ENCODE assay signal across 7 cellular contexts in genomic region chrX:10615931-10616780, GRCh38. TPM values are rescaled to one million over a fixed set of nuclear protein-coding genes. Genes with fewer than 3 reads are reported as not detected.
A peak's percentile ranks its signal among the peaks of the same experiment; 100 is the strongest.
DNase-seq lines count a peak whose midpoint lies in the region; ATAC-seq and TF ChIP-seq lines count a peak whose summit lies in the region.

No MANE protein-coding gene starts in this region.

- peak overlapping the region in 2 of 5 donors; percentile 10 to 30 for H3K27ac ChIP-seq in adrenal gland
- H3K27ac ChIP-seq in spleen = no peak overlapping the region

- no peak overlapping the region for H3K4me3 ChIP-seq in GM12865 (ENCODE audit: low read depth, low read length)
- H3K4me3 ChIP-seq in adrenal gland = peak overlapping the region in 1 of 4 donors; percentile 10
- H3K4me3 ChIP-seq in spleen = no peak overlapping the region

- TF ChIP-seq CTCF in GM12865 (IDR thresholded peaks at IDR 0.05; ENCODE audit: insufficient read depth, low read depth, low read length, missing control alignments) (peak; percentile 43), adrenal gland (IDR thresholded peaks at IDR 0.05) (peak; percentile 38 to 62 (median 57)), spleen (IDR thresholded peaks at IDR 0.05 in 8 of 11, conservative IDR thresholded peaks at IDR 0.05 in 3 of 11) (peak in 8 of 11 experiments; percentile 22 to 59 (median 54)), omental fat pad (IDR thresholded peaks at IDR 0.05) (no peak)

- no peaks in the 10 kb centered on the region for H3K4me1 ChIP-seq in adrenal gland (replicated peaks in 1 of 2)
- H3K4me1 ChIP-seq in spleen = peaks cover 0 to 17% (median 2%) of the 10 kb centered on the region in 6 donors

- ATAC-seq in omental fat pad (ENCODE audit: low FRiP score) = no peak

- intact Hi-C loops in adrenal gland (cut with DNase I) (no loop called here), spleen (cut with DNase I; ENCODE audit: low total_unique reads) (no loop called here)

- no peaks in the 10 kb centered on the region for H3K27me3 ChIP-seq in adrenal gland
- H3K27me3 ChIP-seq in spleen (replicated peaks in 1 of 7) = peaks cover 0 to 69% (median 27%) of the 10 kb centered on the region in 7 donors

- H3K9me3 ChIP-seq in adrenal gland (replicated peaks in 1 of 3) = no peaks in the 10 kb centered on the region
- H3K9me3 ChIP-seq in spleen = no peaks in the 10 kb centered on the region

- H3K36me3 ChIP-seq in adrenal gland (replicated peaks in 1 of 2) = no peaks in the 10 kb centered on the region
- H3K36me3 ChIP-seq in spleen = no peaks in the 10 kb centered on the region

- DNase-seq in GM12865 (ENCODE audit: low read depth) (peak; percentile 35), H4 (ENCODE audit: low spot score) (peak; percentile 51), NCI-H146 (lab: John Stamatoyannopoulos, UW) (peak; percentile 76), adrenal gland (peak; percentile 38 to 66 (median 52)), hypothalamus (lab: John Stamatoyannopoulos, UW) (peak in 27 of 51 donors; percentile 0 to 45 (median 20)), spleen (no peak), omental fat pad (ENCODE audit: low spot score) (no peak)

- 36 to 44% (median 42%) methylated on average over 14 of the region's 14 CpGs for WGBS in adrenal gland, 4 donors
- WGBS in spleen, 5 donors = 42 to 43% (median 43%) methylated on average over 14 of the region's 14 CpGs

- TF ChIP-seq POLR2A in adrenal gland (IDR thresholded peaks at IDR 0.05) (peak in 1 of 2 donors; percentile 15), spleen (IDR thresholded peaks at IDR 0.05) (no peak)

RNA-seq across cellular contexts. Expression of gene MID1, which starts 4.2 kb away (rescaled TPM):
- 9.1 and 14.3 TPM in 2 replicates for total RNA-seq in H4 (2014; rRNA removed; shearing (Covaris generic))
- total RNA-seq in adrenal gland = 10 to 100 TPM in 4 of 8 donors, 1 to 10 TPM in 4; 6.5 to 19.4 (median 10.6) TPM
- 1 to 10 TPM; 3.6 to 5.4 (median 3.7) TPM for polyA plus RNA-seq in adrenal gland
- total RNA-seq in spleen = 1 to 10 TPM; 2.0 to 4.4 (median 3.0) TPM
- under 1 TPM; 0.24 to 0.61 (median 0.26) TPM for polyA plus RNA-seq in spleen
- total RNA-seq in omental fat pad = 10 to 100 TPM in 2 of 4 donors, 1 to 10 TPM in 2; 8.3 to 14.5 (median 10.8) TPM

Comparison
In these comparisons a context has a peak if more than half of its experiments do, and no peak if none do; other contexts are left out.
1. DNase-seq: peak in GM12865 (single experiment), H4 (single experiment), NCI-H146 (single experiment), adrenal gland (7 of 7) and hypothalamus (27 of 51); none in spleen (single experiment) and omental fat pad (single experiment).
2. CTCF ChIP-seq: peak in GM12865 (single experiment), adrenal gland (6 of 6) and spleen (8 of 11); none in omental fat pad (0 of 3).